18 cellular contexts compared by ENCODE assay signal in the genomic region with DNA sequence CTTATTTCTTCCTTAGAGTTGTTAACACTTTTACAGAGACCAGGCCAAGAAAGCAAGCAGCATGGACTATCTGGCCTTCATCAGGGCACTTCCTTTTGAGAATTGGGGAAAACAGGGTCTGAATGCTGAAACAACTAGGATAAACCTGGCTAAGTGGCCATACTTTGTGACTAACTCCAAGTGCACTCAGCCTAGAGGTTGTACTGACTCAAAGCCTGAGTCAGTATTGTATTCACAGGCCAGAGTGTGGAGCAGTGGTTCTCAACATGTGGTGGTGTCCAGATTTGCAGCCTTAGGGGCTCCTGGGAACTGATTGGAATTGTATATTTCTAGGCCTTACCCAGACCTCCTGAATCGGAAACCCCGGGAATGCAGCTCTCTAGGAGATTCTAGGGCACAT. TPM values are rescaled to one million over a fixed set of nuclear protein-coding genes. Genes with fewer than 3 reads are reported as not detected.
A peak's percentile ranks its signal among the peaks of the same experiment; 100 is the strongest.
DNase-seq lines count a peak whose midpoint lies in the region; ATAC-seq and TF ChIP-seq lines count a peak whose summit lies in the region.
"Had no signal": no experiment of that assay in that cellular context is flagged by ENCODE, and none has a peak within 500 bp of the region (broad histone marks: within the 10 kb centered on the region; RNA-seq: fewer than 3 reads in every experiment).

No MANE protein-coding gene starts in this region.

- H3K4me3 Mint-ChIP-seq in endothelial cell (ENCODE audit: unreplicated experiment): no peak overlapping the region
- H3K4me3 Mint-ChIP-seq: stimulated activated naive CD8-positive, alpha-beta T cell treated with anti-CD3 and anti-CD28 coated beads, Interleukin-15, Interleukin-2, amounts not matched to agents 100 ng/mL and 50 ng/mL, for 24 hours had no signal

- no peaks in the 10 kb centered on the region for H3K4me1 ChIP-seq in right atrium auricular region
- H3K4me1 ChIP-seq: esophagus muscularis mucosa had no signal

- H3K27ac Mint-ChIP-seq in endothelial cell (ENCODE audit: unreplicated experiment): no peak overlapping the region

- H3K4me1 Mint-ChIP-seq in endothelial cell (ENCODE audit: unreplicated experiment): no peaks in the 10 kb centered on the region

- peaks cover 50% of the 10 kb centered on the region for H3K36me3 Mint-ChIP-seq in endothelial cell (ENCODE audit: low read depth, unreplicated experiment)

- H3K9me3 ChIP-seq in right atrium auricular region: no peaks in the 10 kb centered on the region
- H3K9me3 ChIP-seq: esophagus muscularis mucosa had no signal

- H3K27me3 ChIP-seq in brain microvascular endothelial cell (replicated peaks) (no peaks in the 10 kb centered on the region), right atrium auricular region (no peaks in the 10 kb centered on the region)
- H3K27me3 ChIP-seq: esophagus muscularis mucosa had no signal

- no peak overlapping the region for H3K4me3 ChIP-seq in brain microvascular endothelial cell (ENCODE audit: low read depth, low read length)
- H3K4me3 ChIP-seq in right atrium auricular region: no peak overlapping the region
- H3K4me3 ChIP-seq: esophagus muscularis mucosa had no signal

- H3K27me3 Mint-ChIP-seq in endothelial cell (ENCODE audit: unreplicated experiment): no peaks in the 10 kb centered on the region
- H3K27me3 Mint-ChIP-seq: stimulated activated naive CD8-positive, alpha-beta T cell treated with anti-CD3 and anti-CD28 coated beads, Interleukin-15, Interleukin-2, amounts not matched to agents 100 ng/mL and 50 ng/mL, for 24 hours had no signal

- in situ Hi-C loops in brain microvascular endothelial cell (cut with HindIII; ENCODE audit: low pct_ligation_motif_present, low sequenced_read_pairs): no loop called here

- H3K36me3 ChIP-seq in brain microvascular endothelial cell (replicated peaks): peaks cover 76% of the 10 kb centered on the region
- H3K36me3 ChIP-seq in right atrium auricular region: peaks cover 79% of the 10 kb centered on the region

- no peak for ATAC-seq in GM18867 (IDR thresholded peaks at IDR 0.05; ENCODE audit: unreplicated experiment)
- ATAC-seq: left cardiac atrium, Panc1 had no signal

- TF ChIP-seq CTCF in brain microvascular endothelial cell (IDR thresholded peaks at IDR 0.05; ENCODE audit: low read depth, low read length, missing control alignments) (no peak), endothelial cell (IDR thresholded peaks at IDR 0.05; ENCODE audit: unreplicated experiment) (no peak), right atrium auricular region (IDR thresholded peaks at IDR 0.05) (no peak)

- H3K27ac ChIP-seq in brain microvascular endothelial cell (peak overlapping the region; percentile 60), right atrium auricular region (no peak overlapping the region)
- H3K27ac ChIP-seq: esophagus muscularis mucosa had no signal

- H3K9me3 Mint-ChIP-seq in endothelial cell (ENCODE audit: unreplicated experiment): no peaks in the 10 kb centered on the region
- H3K9me3 Mint-ChIP-seq: stimulated activated naive CD8-positive, alpha-beta T cell treated with anti-CD3 and anti-CD28 coated beads, Interleukin-15, Interleukin-2, amounts not matched to agents 100 ng/mL and 50 ng/mL, for 24 hours had no signal

- DNase-seq in AG08396 (ENCODE audit: low spot score): peak; percentile 49
- peak; percentile 76 for DNase-seq in HT1080 (ENCODE audit: low read depth)
- DNase-seq in brain microvascular endothelial cell: peak; percentile 57
- DNase-seq in kidney tubule cell (ENCODE audit: low spot score): peak; percentile 80
- no peak for DNase-seq in endothelial cell (ENCODE audit: low spot score)
- no peak for DNase-seq in right atrium auricular region (ENCODE audit: low spot score)
- no peak for DNase-seq in GM19238 (ENCODE audit: insufficient read length, low spot score)
- DNase-seq: activated CD4-positive, alpha-beta T cell treated with anti-CD3 and anti-CD28 coated beads, Interleukin-2, amount 50 U/mL, for 4 hours; activated naive CD4-positive, alpha-beta T cell treated with anti-CD3 and anti-CD28 coated beads, Interleukin-2, amount 50 U/mL, for 16 hours; hippocampal formation; left cardiac atrium; NCI-H1048; NCI-H2107; NCI-H748 treated with DMSO at 0.1 percent for 48 hours had no signal

RNA-seq across cellular contexts. Expression of a gene that starts 20.1 kb away (rescaled TPM):
- 84.6 and 95.2 TPM in 2 replicates for total RNA-seq in HT1080 (2014; rRNA removed; shearing (Covaris generic))
- 55.6 and 60.1 TPM in 2 replicates for polyA plus RNA-seq in HT1080 (2015; cell fraction: cytosol; rRNA removed)
- 95.5 and 107 TPM in 2 replicates for polyA plus RNA-seq in HT1080 (2015; cell fraction: nucleus; rRNA removed)
- total RNA-seq in endothelial cell (ENCODE audit: unreplicated experiment) (33.7 TPM), right atrium auricular region (10 to 100 TPM in 1 of 2 donors, 1 to 10 TPM in 1; 6.8 to 19.1 TPM)

RNA-seq across cellular contexts. Expression of a gene that starts 30.8 kb away (rescaled TPM):
- 17.1 and 17.4 TPM in 2 replicates for total RNA-seq in HT1080 (2014; rRNA removed; shearing (Covaris generic))
- polyA plus RNA-seq in HT1080 (2015; cell fraction: cytosol; rRNA removed): 12.2 and 17.8 TPM in 2 replicates
- polyA plus RNA-seq in HT1080 (2015; cell fraction: nucleus; rRNA removed): 10.1 and 11.4 TPM in 2 replicates
- total RNA-seq in endothelial cell (ENCODE audit: unreplicated experiment): 16.7 TPM
- 1 to 10 TPM; 8.6 to 9.1 TPM for total RNA-seq in right atrium auricular region

RNA-seq across cellular contexts. Expression of a gene that starts 39.4 kb away (rescaled TPM):
- total RNA-seq in HT1080 (2014; rRNA removed; shearing (Covaris generic)): 154 and 161 TPM in 2 replicates
- 124 and 128 TPM in 2 replicates for polyA plus RNA-seq in HT1080 (2015; cell fraction: cytosol; rRNA removed)
- polyA plus RNA-seq in HT1080 (2015; cell fraction: nucleus; rRNA removed): 39.7 and 48.2 TPM in 2 replicates
- total RNA-seq in endothelial cell (ENCODE audit: unreplicated experiment): 41.0 TPM
- total RNA-seq in right atrium auricular region: 100 to 1,000 TPM; 165 to 170 TPM

Comparison
In these comparisons a context has a peak if more than half of its experiments do, and no peak if none do; other contexts are left out.
1. DNase-seq: peak in AG08396 (single experiment), HT1080 (single experiment), brain microvascular endothelial cell (single experiment) and kidney tubule cell (single experiment); none in endothelial cell (single experiment), right atrium auricular region (single experiment) and GM19238 (single experiment).